In the genomic region with DNA sequence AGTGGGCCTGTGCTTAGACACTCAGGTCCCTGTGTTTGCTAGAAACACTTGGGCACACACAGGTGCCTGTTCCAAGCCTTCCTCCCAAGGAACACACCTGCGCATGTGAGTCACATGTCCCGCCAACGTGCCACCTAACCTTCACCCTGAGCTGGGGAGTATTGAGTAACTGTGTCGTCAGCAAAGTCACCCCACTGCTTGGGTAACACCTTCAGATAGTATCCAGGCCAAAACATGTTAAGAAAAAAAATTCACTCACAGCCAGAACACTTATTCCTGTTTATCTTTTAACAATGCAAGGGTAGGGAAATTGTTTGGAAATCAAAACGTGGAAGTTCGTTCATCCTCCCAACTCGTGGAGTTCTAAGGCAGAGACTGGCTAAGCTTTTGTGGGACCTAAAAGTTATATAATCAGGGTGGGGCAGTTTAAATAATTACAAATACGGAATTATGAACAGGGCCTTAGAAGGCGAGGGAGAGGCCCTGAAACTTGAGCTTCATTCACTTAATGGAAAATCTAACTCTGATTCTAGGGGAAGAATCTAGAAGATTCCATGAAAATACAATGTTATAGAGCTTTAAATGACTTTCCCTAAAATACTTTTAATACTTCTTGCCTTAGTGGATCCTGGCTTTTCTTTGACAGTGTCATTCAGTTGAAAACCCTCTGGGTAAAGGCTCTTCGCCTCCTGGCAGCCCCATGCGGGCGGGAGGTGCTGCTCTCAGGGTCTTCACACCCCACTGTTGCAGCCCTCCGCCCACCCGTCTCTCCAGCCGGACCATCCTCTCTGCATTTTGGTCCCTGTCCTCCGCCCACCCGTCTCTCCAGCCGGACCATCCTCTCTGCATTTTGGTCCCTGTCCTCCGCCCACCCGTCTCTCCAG, we compare ENCODE assay signal across 1 cellular context.
TF ChIP-seq lines count a peak whose summit lies in the region.

No MANE protein-coding gene starts in this region.

TF ChIP-seq in HepG2, 621 proteins besides CTCF, POLR2A, EP300 and RAD21 (continued from another document and continues in another):
- TF ChIP-seq, protein P1, sequence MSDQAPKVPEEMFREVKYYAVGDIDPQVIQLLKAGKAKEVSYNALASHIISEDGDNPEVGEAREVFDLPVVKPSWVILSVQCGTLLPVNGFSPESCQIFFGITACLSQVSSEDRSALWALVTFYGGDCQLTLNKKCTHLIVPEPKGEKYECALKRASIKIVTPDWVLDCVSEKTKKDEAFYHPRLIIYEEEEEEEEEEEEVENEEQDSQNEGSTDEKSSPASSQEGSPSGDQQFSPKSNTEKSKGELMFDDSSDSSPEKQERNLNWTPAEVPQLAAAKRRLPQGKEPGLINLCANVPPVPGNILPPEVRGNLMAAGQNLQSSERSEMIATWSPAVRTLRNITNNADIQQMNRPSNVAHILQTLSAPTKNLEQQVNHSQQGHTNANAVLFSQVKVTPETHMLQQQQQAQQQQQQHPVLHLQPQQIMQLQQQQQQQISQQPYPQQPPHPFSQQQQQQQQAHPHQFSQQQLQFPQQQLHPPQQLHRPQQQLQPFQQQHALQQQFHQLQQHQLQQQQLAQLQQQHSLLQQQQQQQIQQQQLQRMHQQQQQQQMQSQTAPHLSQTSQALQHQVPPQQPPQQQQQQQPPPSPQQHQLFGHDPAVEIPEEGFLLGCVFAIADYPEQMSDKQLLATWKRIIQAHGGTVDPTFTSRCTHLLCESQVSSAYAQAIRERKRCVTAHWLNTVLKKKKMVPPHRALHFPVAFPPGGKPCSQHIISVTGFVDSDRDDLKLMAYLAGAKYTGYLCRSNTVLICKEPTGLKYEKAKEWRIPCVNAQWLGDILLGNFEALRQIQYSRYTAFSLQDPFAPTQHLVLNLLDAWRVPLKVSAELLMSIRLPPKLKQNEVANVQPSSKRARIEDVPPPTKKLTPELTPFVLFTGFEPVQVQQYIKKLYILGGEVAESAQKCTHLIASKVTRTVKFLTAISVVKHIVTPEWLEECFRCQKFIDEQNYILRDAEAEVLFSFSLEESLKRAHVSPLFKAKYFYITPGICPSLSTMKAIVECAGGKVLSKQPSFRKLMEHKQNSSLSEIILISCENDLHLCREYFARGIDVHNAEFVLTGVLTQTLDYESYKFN (CRISPR knock-in tag; conservative IDR thresholded peaks at IDR 0.05) = peak; percentile 25; the same call in 1 of the 2 replicates
- TF ChIP-seq ERF (CRISPR knock-in tag; IDR thresholded peaks at IDR 0.05) (0 out of 2 replicates have a peak, but pooled peaks have one; percentile 44), PHF8 (CRISPR knock-in tag; IDR thresholded peaks at IDR 0.05) (no peak), DNMT1 (CRISPR knock-in tag; IDR thresholded peaks at IDR 0.05) (no peak), MIER3 (CRISPR knock-in tag; IDR thresholded peaks at IDR 0.05; ENCODE audit: borderline replicate concordance) (peak; percentile 58; the same call in 1 of the 2 replicates), MAFF (IDR thresholded peaks at IDR 0.05; ENCODE audit: low read depth, low read length) (0 out of 2 replicates have a peak, but pooled peaks have one; percentile 28), ZNF441 (CRISPR knock-in tag; IDR thresholded peaks at IDR 0.05; ENCODE audit: borderline replicate concordance) (0 out of 2 replicates have a peak, but pooled peaks have one; percentile 36), GABPB1 (CRISPR knock-in tag; IDR thresholded peaks at IDR 0.05) (peak; percentile 34; the same call in 1 of the 2 replicates), NPAS2 (CRISPR knock-in tag; IDR thresholded peaks at IDR 0.05; ENCODE audit: borderline replicate concordance) (peak; percentile 93; the same call in 1 of the 2 replicates), NFKB2 (CRISPR knock-in tag; IDR thresholded peaks at IDR 0.05; ENCODE audit: borderline replicate concordance) (no peak), FOXP1 (IDR thresholded peaks at IDR 0.05) (no peak), FOXP1 (CRISPR knock-in tag; IDR thresholded peaks at IDR 0.05) (peak; percentile 53), MED8 (CRISPR knock-in tag; IDR thresholded peaks at IDR 0.05; ENCODE audit: insufficient replicate concordance) (no peak), SP5 (CRISPR knock-in tag; IDR thresholded peaks at IDR 0.05; ENCODE audit: borderline replicate concordance, low read depth) (0 out of 2 replicates have a peak, but pooled peaks have one; percentile 13), ZNF430 (CRISPR knock-in tag; IDR thresholded peaks at IDR 0.05) (peak; percentile 51; the same call in 1 of the 2 replicates), SALL1 (CRISPR knock-in tag; IDR thresholded peaks at IDR 0.05) (peak; percentile 60), ZFX (CRISPR knock-in tag; IDR thresholded peaks at IDR 0.05; ENCODE audit: low read depth) (peak; percentile 46; the same call in 1 of the 2 replicates), NFE2 (CRISPR knock-in tag; IDR thresholded peaks at IDR 0.05) (no peak), FOXK1 (CRISPR knock-in tag; IDR thresholded peaks at IDR 0.05; ENCODE audit: borderline replicate concordance, low read depth) (peak; percentile 64; the same call in 1 of the 2 replicates), MAFG (CRISPR knock-in tag; IDR thresholded peaks at IDR 0.05) (no peak), GATAD2A (CRISPR knock-in tag; IDR thresholded peaks at IDR 0.05) (peak; percentile 92)
- TF ChIP-seq, protein P2, sequence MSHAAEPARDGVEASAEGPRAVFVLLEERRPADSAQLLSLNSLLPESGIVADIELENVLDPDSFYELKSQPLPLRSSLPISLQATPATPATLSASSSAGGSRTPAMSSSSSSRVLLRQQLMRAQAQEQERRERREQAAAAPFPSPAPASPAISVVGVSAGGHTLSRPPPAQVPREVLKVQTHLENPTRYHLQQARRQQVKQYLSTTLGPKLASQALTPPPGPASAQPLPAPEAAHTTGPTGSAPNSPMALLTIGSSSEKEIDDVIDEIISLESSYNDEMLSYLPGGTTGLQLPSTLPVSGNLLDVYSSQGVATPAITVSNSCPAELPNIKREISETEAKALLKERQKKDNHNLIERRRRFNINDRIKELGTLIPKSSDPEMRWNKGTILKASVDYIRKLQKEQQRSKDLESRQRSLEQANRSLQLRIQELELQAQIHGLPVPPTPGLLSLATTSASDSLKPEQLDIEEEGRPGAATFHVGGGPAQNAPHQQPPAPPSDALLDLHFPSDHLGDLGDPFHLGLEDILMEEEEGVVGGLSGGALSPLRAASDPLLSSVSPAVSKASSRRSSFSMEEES (CRISPR knock-in tag; IDR thresholded peaks at IDR 0.05) = peak; percentile 90
- TF ChIP-seq, protein P3, sequence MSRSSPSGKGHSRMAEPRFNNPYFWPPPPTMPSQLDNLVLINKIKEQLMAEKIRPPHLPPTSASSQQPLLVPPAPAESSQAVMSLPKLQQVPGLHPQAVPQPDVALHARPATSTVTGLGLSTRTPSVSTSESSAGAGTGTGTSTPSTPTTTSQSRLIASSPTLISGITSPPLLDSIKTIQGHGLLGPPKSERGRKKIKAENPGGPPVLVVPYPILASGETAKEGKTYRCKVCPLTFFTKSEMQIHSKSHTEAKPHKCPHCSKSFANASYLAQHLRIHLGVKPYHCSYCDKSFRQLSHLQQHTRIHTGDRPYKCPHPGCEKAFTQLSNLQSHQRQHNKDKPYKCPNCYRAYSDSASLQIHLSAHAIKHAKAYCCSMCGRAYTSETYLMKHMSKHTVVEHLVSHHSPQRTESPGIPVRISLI (CRISPR knock-in tag; IDR thresholded peaks at IDR 0.05; ENCODE audit: borderline replicate concordance) = peak; percentile 47; the same call in 1 of the 2 replicates
- TF ChIP-seq, protein P4, sequence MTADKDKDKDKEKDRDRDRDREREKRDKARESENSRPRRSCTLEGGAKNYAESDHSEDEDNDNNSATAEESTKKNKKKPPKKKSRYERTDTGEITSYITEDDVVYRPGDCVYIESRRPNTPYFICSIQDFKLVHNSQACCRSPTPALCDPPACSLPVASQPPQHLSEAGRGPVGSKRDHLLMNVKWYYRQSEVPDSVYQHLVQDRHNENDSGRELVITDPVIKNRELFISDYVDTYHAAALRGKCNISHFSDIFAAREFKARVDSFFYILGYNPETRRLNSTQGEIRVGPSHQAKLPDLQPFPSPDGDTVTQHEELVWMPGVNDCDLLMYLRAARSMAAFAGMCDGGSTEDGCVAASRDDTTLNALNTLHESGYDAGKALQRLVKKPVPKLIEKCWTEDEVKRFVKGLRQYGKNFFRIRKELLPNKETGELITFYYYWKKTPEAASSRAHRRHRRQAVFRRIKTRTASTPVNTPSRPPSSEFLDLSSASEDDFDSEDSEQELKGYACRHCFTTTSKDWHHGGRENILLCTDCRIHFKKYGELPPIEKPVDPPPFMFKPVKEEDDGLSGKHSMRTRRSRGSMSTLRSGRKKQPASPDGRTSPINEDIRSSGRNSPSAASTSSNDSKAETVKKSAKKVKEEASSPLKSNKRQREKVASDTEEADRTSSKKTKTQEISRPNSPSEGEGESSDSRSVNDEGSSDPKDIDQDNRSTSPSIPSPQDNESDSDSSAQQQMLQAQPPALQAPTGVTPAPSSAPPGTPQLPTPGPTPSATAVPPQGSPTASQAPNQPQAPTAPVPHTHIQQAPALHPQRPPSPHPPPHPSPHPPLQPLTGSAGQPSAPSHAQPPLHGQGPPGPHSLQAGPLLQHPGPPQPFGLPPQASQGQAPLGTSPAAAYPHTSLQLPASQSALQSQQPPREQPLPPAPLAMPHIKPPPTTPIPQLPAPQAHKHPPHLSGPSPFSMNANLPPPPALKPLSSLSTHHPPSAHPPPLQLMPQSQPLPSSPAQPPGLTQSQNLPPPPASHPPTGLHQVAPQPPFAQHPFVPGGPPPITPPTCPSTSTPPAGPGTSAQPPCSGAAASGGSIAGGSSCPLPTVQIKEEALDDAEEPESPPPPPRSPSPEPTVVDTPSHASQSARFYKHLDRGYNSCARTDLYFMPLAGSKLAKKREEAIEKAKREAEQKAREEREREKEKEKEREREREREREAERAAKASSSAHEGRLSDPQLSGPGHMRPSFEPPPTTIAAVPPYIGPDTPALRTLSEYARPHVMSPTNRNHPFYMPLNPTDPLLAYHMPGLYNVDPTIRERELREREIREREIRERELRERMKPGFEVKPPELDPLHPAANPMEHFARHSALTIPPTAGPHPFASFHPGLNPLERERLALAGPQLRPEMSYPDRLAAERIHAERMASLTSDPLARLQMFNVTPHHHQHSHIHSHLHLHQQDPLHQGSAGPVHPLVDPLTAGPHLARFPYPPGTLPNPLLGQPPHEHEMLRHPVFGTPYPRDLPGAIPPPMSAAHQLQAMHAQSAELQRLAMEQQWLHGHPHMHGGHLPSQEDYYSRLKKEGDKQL (CRISPR knock-in tag; IDR thresholded peaks at IDR 0.05; ENCODE audit: low read depth) = peak; percentile 54; the same call in 1 of the 2 replicates
- TF ChIP-seq, protein P5, sequence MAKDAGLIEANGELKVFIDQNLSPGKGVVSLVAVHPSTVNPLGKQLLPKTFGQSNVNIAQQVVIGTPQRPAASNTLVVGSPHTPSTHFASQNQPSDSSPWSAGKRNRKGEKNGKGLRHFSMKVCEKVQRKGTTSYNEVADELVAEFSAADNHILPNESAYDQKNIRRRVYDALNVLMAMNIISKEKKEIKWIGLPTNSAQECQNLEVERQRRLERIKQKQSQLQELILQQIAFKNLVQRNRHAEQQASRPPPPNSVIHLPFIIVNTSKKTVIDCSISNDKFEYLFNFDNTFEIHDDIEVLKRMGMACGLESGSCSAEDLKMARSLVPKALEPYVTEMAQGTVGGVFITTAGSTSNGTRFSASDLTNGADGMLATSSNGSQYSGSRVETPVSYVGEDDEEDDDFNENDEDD (CRISPR knock-in tag; IDR thresholded peaks at IDR 0.05; ENCODE audit: borderline replicate concordance) = peak; percentile 51; the same call in 1 of the 2 replicates
- TF ChIP-seq, protein P6, sequence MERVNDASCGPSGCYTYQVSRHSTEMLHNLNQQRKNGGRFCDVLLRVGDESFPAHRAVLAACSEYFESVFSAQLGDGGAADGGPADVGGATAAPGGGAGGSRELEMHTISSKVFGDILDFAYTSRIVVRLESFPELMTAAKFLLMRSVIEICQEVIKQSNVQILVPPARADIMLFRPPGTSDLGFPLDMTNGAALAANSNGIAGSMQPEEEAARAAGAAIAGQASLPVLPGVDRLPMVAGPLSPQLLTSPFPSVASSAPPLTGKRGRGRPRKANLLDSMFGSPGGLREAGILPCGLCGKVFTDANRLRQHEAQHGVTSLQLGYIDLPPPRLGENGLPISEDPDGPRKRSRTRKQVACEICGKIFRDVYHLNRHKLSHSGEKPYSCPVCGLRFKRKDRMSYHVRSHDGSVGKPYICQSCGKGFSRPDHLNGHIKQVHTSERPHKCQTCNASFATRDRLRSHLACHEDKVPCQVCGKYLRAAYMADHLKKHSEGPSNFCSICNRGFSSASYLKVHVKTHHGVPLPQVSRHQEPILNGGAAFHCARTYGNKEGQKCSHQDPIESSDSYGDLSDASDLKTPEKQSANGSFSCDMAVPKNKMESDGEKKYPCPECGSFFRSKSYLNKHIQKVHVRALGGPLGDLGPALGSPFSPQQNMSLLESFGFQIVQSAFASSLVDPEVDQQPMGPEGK (CRISPR knock-in tag; IDR thresholded peaks at IDR 0.05) = peak; percentile 59; the same call in 1 of the 2 replicates
- TF ChIP-seq, protein P7, sequence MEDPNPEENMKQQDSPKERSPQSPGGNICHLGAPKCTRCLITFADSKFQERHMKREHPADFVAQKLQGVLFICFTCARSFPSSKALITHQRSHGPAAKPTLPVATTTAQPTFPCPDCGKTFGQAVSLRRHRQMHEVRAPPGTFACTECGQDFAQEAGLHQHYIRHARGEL (CRISPR knock-in tag; IDR thresholded peaks at IDR 0.05) = no peak
- TF ChIP-seq, protein P8, sequence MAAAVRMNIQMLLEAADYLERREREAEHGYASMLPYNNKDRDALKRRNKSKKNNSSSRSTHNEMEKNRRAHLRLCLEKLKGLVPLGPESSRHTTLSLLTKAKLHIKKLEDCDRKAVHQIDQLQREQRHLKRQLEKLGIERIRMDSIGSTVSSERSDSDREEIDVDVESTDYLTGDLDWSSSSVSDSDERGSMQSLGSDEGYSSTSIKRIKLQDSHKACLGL (CRISPR knock-in tag; IDR thresholded peaks at IDR 0.05) = no peak
- TF ChIP-seq, protein P9, sequence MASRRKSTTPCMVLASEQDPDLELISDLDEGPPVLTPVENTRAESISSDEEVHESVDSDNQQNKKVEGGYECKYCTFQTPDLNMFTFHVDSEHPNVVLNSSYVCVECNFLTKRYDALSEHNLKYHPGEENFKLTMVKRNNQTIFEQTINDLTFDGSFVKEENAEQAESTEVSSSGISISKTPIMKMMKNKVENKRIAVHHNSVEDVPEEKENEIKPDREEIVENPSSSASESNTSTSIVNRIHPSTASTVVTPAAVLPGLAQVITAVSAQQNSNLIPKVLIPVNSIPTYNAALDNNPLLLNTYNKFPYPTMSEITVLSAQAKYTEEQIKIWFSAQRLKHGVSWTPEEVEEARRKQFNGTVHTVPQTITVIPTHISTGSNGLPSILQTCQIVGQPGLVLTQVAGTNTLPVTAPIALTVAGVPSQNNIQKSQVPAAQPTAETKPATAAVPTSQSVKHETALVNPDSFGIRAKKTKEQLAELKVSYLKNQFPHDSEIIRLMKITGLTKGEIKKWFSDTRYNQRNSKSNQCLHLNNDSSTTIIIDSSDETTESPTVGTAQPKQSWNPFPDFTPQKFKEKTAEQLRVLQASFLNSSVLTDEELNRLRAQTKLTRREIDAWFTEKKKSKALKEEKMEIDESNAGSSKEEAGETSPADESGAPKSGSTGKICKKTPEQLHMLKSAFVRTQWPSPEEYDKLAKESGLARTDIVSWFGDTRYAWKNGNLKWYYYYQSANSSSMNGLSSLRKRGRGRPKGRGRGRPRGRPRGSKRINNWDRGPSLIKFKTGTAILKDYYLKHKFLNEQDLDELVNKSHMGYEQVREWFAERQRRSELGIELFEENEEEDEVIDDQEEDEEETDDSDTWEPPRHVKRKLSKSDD (CRISPR knock-in tag; IDR thresholded peaks at IDR 0.05; ENCODE audit: low read depth) = 0 out of 2 replicates have a peak, but pooled peaks have one; percentile 46
